15 cellular contexts compared by ENCODE assay signal in the genomic region with DNA sequence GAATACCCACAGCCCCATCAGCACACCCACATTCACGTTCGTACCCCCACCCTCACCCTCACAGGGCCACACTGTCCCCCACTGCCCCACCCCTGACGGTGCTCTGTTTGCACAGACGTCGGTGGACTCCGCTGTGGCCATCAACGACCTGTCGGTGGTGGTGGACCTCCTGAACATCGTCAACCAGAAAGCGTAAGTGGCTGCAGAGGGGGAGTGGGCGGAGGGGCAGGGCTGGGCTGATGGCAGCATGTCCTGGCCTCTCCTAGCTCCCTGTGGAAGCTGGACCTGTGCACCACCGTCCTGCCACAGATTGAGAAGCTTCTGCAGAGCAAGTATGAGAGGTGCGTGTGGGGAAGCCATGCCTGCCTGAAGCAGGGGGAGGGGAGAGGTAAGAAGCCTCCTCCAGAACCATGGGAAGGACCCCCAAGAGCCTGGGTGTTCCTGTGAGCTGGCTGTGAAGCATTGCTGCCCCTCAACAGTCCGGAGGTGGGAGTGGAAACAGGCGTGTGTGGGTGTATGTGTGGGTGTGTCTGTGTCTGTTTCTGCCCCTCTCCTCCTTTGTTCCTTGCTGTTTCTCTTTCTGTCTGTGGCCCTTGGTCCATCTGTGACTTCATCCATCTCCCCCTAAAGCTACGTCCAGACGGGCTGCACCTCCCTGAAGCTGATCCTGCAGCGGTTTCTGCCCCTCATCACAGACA. TPM values are rescaled to one million over a fixed set of nuclear protein-coding genes. Genes with fewer than 3 reads are reported as not detected.
DNase-seq lines count a peak whose midpoint lies in the region; ATAC-seq, FAIRE-seq and TF ChIP-seq lines count a peak whose summit lies in the region.
"Had no signal": no experiment of that assay in that cellular context is flagged by ENCODE, and none has a peak within 500 bp of the region (broad histone marks: within the 10 kb centered on the region; RNA-seq: fewer than 3 reads in every experiment).

No MANE protein-coding gene starts in this region.

- TF ChIP-seq RAD21 in HepG2 (CRISPR knock-in tag; IDR thresholded peaks at IDR 0.05): no peak

- no peak overlapping the region for H3K9ac ChIP-seq in HepG2 (ENCODE audit: insufficient read depth, low read depth, low read length)

- H2AFZ ChIP-seq in HepG2 (ENCODE audit: low read length): no peak overlapping the region

- CTCF ChIA-PET in RWPE1 (lab: Yijun Ruan, JAX) (interaction anchor here (1.1 to 5.2 kb wide), 2 partner anchors 107 to 135 kb away, joined by 3 to 35 read pairs; no protein-coding TSS in a partner anchor), HepG2 (lab: Yijun Ruan, JAX; ENCODE audit: low intra/inter-chr PET ratio, low total read pairs) (interaction anchor here (1.9 kb wide), 1 partner anchor 46 kb away, joined by 6 read pairs; a partner anchor contains a TSS)

- peaks cover 56% of the 10 kb centered on the region for H3K36me3 ChIP-seq in left ventricle myocardium inferior
- peaks cover 32 to 50% of the 10 kb centered on the region in 2 experiments; a peak in 4 of 5 replicates for H3K36me3 ChIP-seq in HepG2 (replicated peaks in 1 of 2; ENCODE audit: control insufficient read depth in 1 of 2, insufficient read depth in 2 of 2, low read length in 2 of 2)
- no peaks in the 10 kb centered on the region for H3K36me3 ChIP-seq in aorta (ENCODE audit: control insufficient read depth in 1 of 2, insufficient read depth in 2 of 2, low read length in 1 of 2)

- H3K4me3 ChIP-seq in left ventricle myocardium inferior (no peak overlapping the region), HepG2 (replicated peaks in 1 of 3; ENCODE audit: insufficient read depth in 1 of 3, low read depth in 2 of 3, low read length in 3 of 3) (no peak overlapping the region), aorta (ENCODE audit: low read length in 2 of 2) (no peak overlapping the region)

- 91% methylated on average over 18 of the region's 18 CpGs for WGBS in HepG2 (ENCODE audit: low lambda C conversion rate)
- 79 to 81% methylated on average over 18 of the region's 18 CpGs for WGBS in aorta, 2 donors

- intact Hi-C loops in left ventricle myocardium superior (cut with micrococcal nuclease) (loop anchor here (5.0 kb wide), 1 partner anchor 106 kb away; no protein-coding TSS in a partner anchor), left ventricle myocardium inferior (cut with micrococcal nuclease) (no loop called here), HepG2 (cut with micrococcal nuclease; ENCODE audit: unreplicated experiment) (no loop called here), aorta (cut with DNase I) (loop anchor here (2.0 to 5.0 kb wide), 3 partner anchors 19 to 246 kb away; a partner anchor contains a TSS)

- H3K27me3 ChIP-seq in left ventricle myocardium inferior (ENCODE audit: low read depth) (no peaks in the 10 kb centered on the region), HepG2 (ENCODE audit: control insufficient read depth in 1 of 2, insufficient read depth in 2 of 2, low read length in 2 of 2) (no peaks in the 10 kb centered on the region), aorta (ENCODE audit: control insufficient read depth in 1 of 2, insufficient read depth in 2 of 2, low read length in 1 of 2) (no peaks in the 10 kb centered on the region)

- FAIRE-seq in HepG2 (lab: Jason Lieb, UNC): no peak
- FAIRE-seq: H1 had no signal

- DNase-seq in left ventricle myocardium superior (peak; percentile 22), left ventricle myocardium inferior (no peak), RWPE1 (ENCODE audit: low spot score) (no peak), HepG2 (ENCODE audit: low spot score) (no peak), aorta (peak; percentile 45 to 70), NAMALWA (ENCODE audit: low spot score) (no peak)
- no peak for DNase-seq in activated naive CD4-positive, alpha-beta T cell (lab: John Stamatoyannopoulos, UW)
- DNase-seq: C1 segment of cervical spinal cord, DMS79, KG1, NCI-H187 treated with DMSO at 0.1 percent for 48 hours, NCI-H226, NCI-H524 had no signal

- H3K4me2 ChIP-seq in HepG2 (ENCODE audit: low read depth, low read length): no peak overlapping the region

- POLR2A ChIA-PET in RWPE1 (lab: Yijun Ruan, JAX; ENCODE audit: low non-redundant PET) (interaction anchor here (0.5 kb wide), 1 partner anchor 106 kb away, joined by 8 read pairs; no protein-coding TSS in a partner anchor), HepG2 (lab: Yijun Ruan, JAX) (interaction anchor here (0.8 to 3.2 kb wide), 2 partner anchors 19 to 26 kb away, joined by 3 to 14 read pairs; no protein-coding TSS in a partner anchor)

- no peak overlapping the region for H3K27ac ChIP-seq in left ventricle myocardium inferior (replicated peaks)
- peak overlapping the region; percentile 90 for H3K27ac ChIP-seq in RWPE1
- no peak overlapping the region for H3K27ac ChIP-seq in HepG2 (ENCODE audit: extremely low read length, insufficient read depth, low read length)
- H3K27ac ChIP-seq in aorta (ENCODE audit: low read depth in 1 of 2, low read length in 2 of 2): no peak overlapping the region

- no peak for TF ChIP-seq CTCF in left ventricle myocardium inferior (IDR thresholded peaks at IDR 0.05; ENCODE audit: borderline replicate concordance)
- no peak for TF ChIP-seq CTCF in RWPE1 (conservative IDR thresholded peaks at IDR 0.05; ENCODE audit: low read depth)
- no peak for TF ChIP-seq CTCF in HepG2 (CRISPR knock-in tag; IDR thresholded peaks at IDR 0.05)

- ATAC-seq in left ventricle myocardium superior (no peak), HepG2 (no peak), aorta (ENCODE audit: low FRiP score) (no peak), HG03342 (IDR thresholded peaks at IDR 0.05; ENCODE audit: unreplicated experiment) (no peak)

- in situ Hi-C loops in HepG2 (cut with HindIII; ENCODE audit: extremely low pct_ligation_motif_present, low pct_unique_long_range_greater_than_20kb): loop anchor here (5.0 kb wide), 2 partner anchors 106 to 246 kb away; a partner anchor contains a TSS

- H4K20me1 ChIP-seq in HepG2 (ENCODE audit: insufficient read depth, low read length): no peaks in the 10 kb centered on the region

- BruUV-seq in HepG2 (replicated peaks; lab: Mats Ljungman, UMichigan): no TSS peak

- H3K4me1 ChIP-seq in left ventricle myocardium inferior (peaks cover 35% of the 10 kb centered on the region), HepG2 (ENCODE audit: insufficient read depth, low read length) (no peaks in the 10 kb centered on the region), aorta (ENCODE audit: control insufficient read depth in 1 of 2, insufficient read depth in 2 of 2, low read length in 2 of 2) (no peaks in the 10 kb centered on the region)

- no peak for TF ChIP-seq POLR2A in HepG2 (IDR thresholded peaks at IDR 0.05; ENCODE audit: insufficient read depth in 1 of 2, low read depth in 2 of 2, low read length in 2 of 2)

- TF ChIP-seq EP300 in HepG2 (IDR thresholded peaks at IDR 0.05; ENCODE audit: low read depth in 2 of 2, low read length in 2 of 2) (no peak), HepG2 (CRISPR knock-in tag; IDR thresholded peaks at IDR 0.05; ENCODE audit: borderline replicate concordance) (no peak)

- H3K79me2 ChIP-seq in HepG2 (ENCODE audit: insufficient read depth, low read length): no peaks in the 10 kb centered on the region

- H3K9me3 ChIP-seq in left ventricle myocardium inferior (replicated peaks) (no peaks in the 10 kb centered on the region), HepG2 (ENCODE audit: low read length) (no peaks in the 10 kb centered on the region), aorta (ENCODE audit: control insufficient read depth, low read length) (no peaks in the 10 kb centered on the region)

RNA-seq across cellular contexts. Expression of a gene that starts 20.3 kb away (rescaled TPM):
- total RNA-seq in left ventricle myocardium superior (9.3 TPM), left ventricle myocardium inferior (11.2 TPM), HepG2 (2016; rRNA removed; fragmentation: Illumina TruSeq; extraction: Trizol) (25.2 and 31.5 TPM in 2 replicates), aorta (10 to 100 TPM in 1 of 2 donors, 1 to 10 TPM in 1; 9.9 to 16.2 TPM)
- total RNA-seq in HepG2 (2016; cell fraction: cytosol; rRNA removed; fragmentation: Illumina TruSeq; extraction: Trizol; ENCODE audit: low read depth): 14.2 and 18.3 TPM in 2 replicates
- 21.2 and 33.1 TPM in 2 replicates for total RNA-seq in HepG2 (2016; cell fraction: insoluble cytoplasmic fraction; rRNA removed; fragmentation: Illumina TruSeq; extraction: Trizol)
- total RNA-seq in HepG2 (2016; cell fraction: membrane; rRNA removed; fragmentation: Illumina TruSeq; extraction: Trizol): 34.3 and 42.2 TPM in 2 replicates
- total RNA-seq in HepG2 (2016; cell fraction: nucleus; rRNA removed; fragmentation: Illumina TruSeq; extraction: Trizol): 21.9 and 25.7 TPM in 2 replicates
- polyA plus RNA-seq in HepG2 (2011; rRNA removed) (39.8 and 43.5 TPM in 2 replicates), aorta (10 to 100 TPM in 1 of 2 donors, 1 to 10 TPM in 1; 7.0 to 15.7 TPM)
- 17.4 and 27.7 TPM in 2 replicates for polyA plus RNA-seq in HepG2 (2011; cell fraction: cytosol; rRNA removed)
- polyA plus RNA-seq in HepG2 (2011; cell fraction: nucleus; rRNA removed): 122 and 146 TPM in 2 replicates
- polyA plus RNA-seq in HepG2 (2012): 16.2 and 20.9 TPM in 2 replicates
- 15.0 and 20.0 TPM in 2 replicates for polyA plus RNA-seq in HepG2 (2016; cell fraction: cytosol; fragmentation: Illumina TruSeq; extraction: Trizol; ENCODE audit: low read depth)
- 22.6 and 30.3 TPM in 2 replicates for polyA plus RNA-seq in HepG2 (2016; cell fraction: insoluble cytoplasmic fraction; fragmentation: Illumina TruSeq; extraction: Trizol; ENCODE audit: low read depth)
- 30.4 and 34.5 TPM in 2 replicates for polyA plus RNA-seq in HepG2 (2016; cell fraction: membrane; fragmentation: Illumina TruSeq; extraction: Trizol; ENCODE audit: low read depth)
- 49.3 and 53.8 TPM in 2 replicates for polyA plus RNA-seq in HepG2 (2016; cell fraction: nucleus; fragmentation: Illumina TruSeq; extraction: Trizol; ENCODE audit: insufficient read depth, low read depth)
- 29.8 and 60.0 TPM in 2 replicates for polyA minus RNA-seq in HepG2 (2011; rRNA and poly(A)+ RNA removed; ENCODE audit: low replicate concordance)
- polyA minus RNA-seq in HepG2 (2011; cell fraction: cytosol; rRNA and poly(A)+ RNA removed): 13.6 and 19.1 TPM in 2 replicates
- polyA minus RNA-seq in HepG2 (2011; cell fraction: nucleus; rRNA and poly(A)+ RNA removed): 27.9 and 30.3 TPM in 2 replicates

RNA-seq across cellular contexts. Expression of a gene that starts 46.4 kb away (rescaled TPM):
- 52.6 TPM for total RNA-seq in left ventricle myocardium superior
- 63.5 TPM for total RNA-seq in left ventricle myocardium inferior
- total RNA-seq in HepG2 (2016; rRNA removed; fragmentation: Illumina TruSeq; extraction: Trizol): 30.0 and 45.3 TPM in 2 replicates
- total RNA-seq in HepG2 (2016; cell fraction: cytosol; rRNA removed; fragmentation: Illumina TruSeq; extraction: Trizol; ENCODE audit: low read depth): 11.2 and 13.3 TPM in 2 replicates
- 26.2 and 45.1 TPM in 2 replicates for total RNA-seq in HepG2 (2016; cell fraction: insoluble cytoplasmic fraction; rRNA removed; fragmentation: Illumina TruSeq; extraction: Trizol)
- total RNA-seq in HepG2 (2016; cell fraction: membrane; rRNA removed; fragmentation: Illumina TruSeq; extraction: Trizol): 23.6 and 24.3 TPM in 2 replicates
- total RNA-seq in HepG2 (2016; cell fraction: nucleus; rRNA removed; fragmentation: Illumina TruSeq; extraction: Trizol): 39.1 and 45.8 TPM in 2 replicates
- 42.1 and 70.6 TPM in 2 replicates for polyA plus RNA-seq in HepG2 (2011; rRNA removed)
- polyA plus RNA-seq in HepG2 (2011; cell fraction: cytosol; rRNA removed): 43.4 and 59.0 TPM in 2 replicates
- 225 and 236 TPM in 2 replicates for polyA plus RNA-seq in HepG2 (2011; cell fraction: nucleus; rRNA removed)
- polyA plus RNA-seq in HepG2 (2012): 21.3 and 43.4 TPM in 2 replicates
- polyA plus RNA-seq in HepG2 (2016; cell fraction: cytosol; fragmentation: Illumina TruSeq; extraction: Trizol; ENCODE audit: low read depth): 14.4 and 14.6 TPM in 2 replicates
- 20.2 and 24.5 TPM in 2 replicates for polyA plus RNA-seq in HepG2 (2016; cell fraction: insoluble cytoplasmic fraction; fragmentation: Illumina TruSeq; extraction: Trizol; ENCODE audit: low read depth)
- 13.8 and 19.9 TPM in 2 replicates for polyA plus RNA-seq in HepG2 (2016; cell fraction: membrane; fragmentation: Illumina TruSeq; extraction: Trizol; ENCODE audit: low read depth)
- polyA plus RNA-seq in HepG2 (2016; cell fraction: nucleus; fragmentation: Illumina TruSeq; extraction: Trizol; ENCODE audit: insufficient read depth, low read depth): 79.4 and 80.8 TPM in 2 replicates
- polyA minus RNA-seq in HepG2 (2011; rRNA and poly(A)+ RNA removed; ENCODE audit: low replicate concordance): 132 and 141 TPM in 2 replicates
- 31.9 and 33.7 TPM in 2 replicates for polyA minus RNA-seq in HepG2 (2011; cell fraction: cytosol; rRNA and poly(A)+ RNA removed)
- polyA minus RNA-seq in HepG2 (2011; cell fraction: nucleus; rRNA and poly(A)+ RNA removed): 94.9 and 117 TPM in 2 replicates
- 10 to 100 TPM; 69.7 to 80.1 TPM for total RNA-seq in aorta
- polyA plus RNA-seq in aorta: 10 to 100 TPM; 27.4 to 61.1 TPM

Comparison
In these comparisons a context has a peak if more than half of its experiments do, and no peak if none do; other contexts are left out.
1. DNase-seq: peak in left ventricle myocardium superior (single experiment) and aorta (2 of 2); none in left ventricle myocardium inferior (single experiment), RWPE1 (single experiment), HepG2 (single experiment), NAMALWA (single experiment) and activated naive CD4-positive, alpha-beta T cell (0 of 4).
2. intact Hi-C loops: an anchor here in left ventricle myocardium superior (5.0 kb wide) and aorta (2.0 to 5.0 kb wide); none called in left ventricle myocardium inferior and HepG2.